8 cellular contexts compared by ENCODE assay signal in genomic region chr12:31868980-31869379, GRCh38.
DNase-seq lines count a peak whose midpoint lies in the region; ATAC-seq lines count a peak whose summit lies in the region.

No MANE protein-coding gene starts in this region.

- H3K36me3 Mint-ChIP-seq in T-helper 17 cell (ENCODE audit: low read depth) = no peaks in the 10 kb centered on the region

- H3K4me1 Mint-ChIP-seq in T-helper 17 cell = no peaks in the 10 kb centered on the region

- no peak overlapping the region for H3K4me3 Mint-ChIP-seq in T-helper 17 cell

- no peaks in the 10 kb centered on the region for H3K9me3 ChIP-seq in T-helper 17 cell (ENCODE audit: control insufficient read depth, low read length, poor library complexity, severe bottlenecking)

- H3K27ac Mint-ChIP-seq in T-helper 17 cell = peak overlapping the region; percentile 79

- DNase-seq in COR-L47 (lab: John Stamatoyannopoulos, UW) (peak; percentile 92), LHCN-M2 (ENCODE audit: low read depth) (peak; percentile 67), T-helper 17 cell (no peak), iris pigment epithelial cell (ENCODE audit: low read depth) (peak; percentile 36), activated gamma-delta T cell treated with Interleukin-2 at 50 U/mL for 16 hours (no peak), NCI-H526 (lab: John Stamatoyannopoulos, UW) (no peak)

- ATAC-seq in T-helper 17 cell (no peak), GM18907 (IDR thresholded peaks at IDR 0.05; ENCODE audit: unreplicated experiment) (no peak), HG03432 (IDR thresholded peaks at IDR 0.05; ENCODE audit: unreplicated experiment) (no peak)

- no peaks in the 10 kb centered on the region for H3K27me3 Mint-ChIP-seq in T-helper 17 cell

Comparison
In these comparisons a context has a peak if more than half of its experiments do, and no peak if none do; other contexts are left out.
1. DNase-seq: peak in COR-L47 (single experiment), LHCN-M2 (single experiment) and iris pigment epithelial cell (single experiment); none in T-helper 17 cell (0 of 3), activated gamma-delta T cell treated with Interleukin-2 at 50 U/mL for 16 hours (single experiment) and NCI-H526 (0 of 2).